Comparison of ENCODE assay signal across 27 cellular contexts in the genomic region with DNA sequence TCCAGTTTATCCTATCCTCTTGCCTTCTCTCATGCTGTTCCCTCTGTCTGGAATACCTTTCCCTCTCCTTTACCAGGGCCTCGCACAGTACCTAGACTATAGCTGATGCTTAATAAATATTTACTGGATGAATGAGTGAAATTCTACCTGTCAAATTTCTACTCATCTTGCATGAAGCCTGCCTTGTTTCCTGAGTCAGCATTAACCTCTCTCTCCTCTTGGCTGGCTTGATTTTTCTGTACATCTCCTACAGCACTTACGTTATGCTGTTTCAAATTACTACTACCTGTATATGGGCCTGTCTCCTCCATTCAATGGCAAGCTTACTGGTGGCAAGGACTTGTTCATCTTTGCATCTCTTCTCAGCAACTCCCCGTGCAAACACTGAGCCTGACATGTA.
"Had no signal": no experiment of that assay in that cellular context is flagged by ENCODE, and none has a peak within 500 bp of the region (broad histone marks: within the 10 kb centered on the region; RNA-seq: fewer than 3 reads in every experiment).

No MANE protein-coding gene starts in this region.

- H3K4me2 ChIP-seq: smooth muscle cell had no signal

- ATAC-seq: naive thymus-derived CD8-positive, alpha-beta T cell; natural killer cell treated with Interleukin-12 subunit alpha and Interleukin-12 subunit beta and Interleukin-15 and Interleukin-18, amount 100 ng/mL, for 72 hours; pancreas; right cardiac atrium; sciatic nerve; stimulated activated memory B cell treated with anti-CD40 and anti-IgM and Interleukin-4, amounts not matched to agents 10 μg/mL and 1 μg/mL and 100 μg/mL, for 72 hours; stimulated activated naive CD8-positive, alpha-beta T cell treated with anti-CD3 and anti-CD28 coated beads, Interleukin-15, amount 100 ng/mL, for 72 hours; stimulated activated naive CD8-positive, alpha-beta T cell treated with anti-CD3 and anti-CD28 coated beads, Interleukin-15, Interleukin-2, amounts not matched to agents 100 U/mL and 50 U/mL, for 24 hours; upper lobe of right lung had no signal

- H3K27me3 ChIP-seq: pancreas, testis, transverse colon, upper lobe of right lung, uterus had no signal

- H3K4me3 ChIP-seq: pancreas, prostate gland, skin epidermis, smooth muscle cell, spleen, suprapubic skin, testis, tibial artery, transverse colon, upper lobe of right lung, uterus had no signal

- H3K36me3 ChIP-seq: neutrophil, pancreas, prostate gland, spleen, suprapubic skin, tibial artery, transverse colon, upper lobe of right lung, uterus had no signal

- DNase-seq: naive thymus-derived CD8-positive, alpha-beta T cell; nephron progenitor cell; nucleus accumbens; pancreas; right cardiac atrium; spleen; stimulated activated CD4-positive, alpha-beta T cell treated with anti-CD3 and anti-CD28 coated beads, Interleukin-12 subunit alpha, Interleukin-12 subunit beta, amount 100 ng/mL, for 4 hours; stimulated activated CD4-positive, alpha-beta T cell treated with anti-CD3 and anti-CD28 coated beads, Interleukin-1b, Interleukin-23, amount 100 ng/mL, for 48 hours; stimulated activated CD4-positive, alpha-beta T cell treated with anti-CD3 and anti-CD28 coated beads, Interleukin-4, amount 100 ng/mL, for 1 hour; stimulated activated CD4-positive, alpha-beta T cell treated with anti-CD3 and anti-CD28 coated beads, Interleukin-4, amount 100 ng/mL, for 4 hours; stimulated activated CD8-positive, alpha-beta memory T cell treated with anti-CD3 and anti-CD28 coated beads, Interleukin-4, amount 100 ng/mL, for 48 hours; stimulated activated naive CD4-positive, alpha-beta T cell; stimulated activated naive CD8-positive, alpha-beta T cell treated with anti-CD3 and anti-CD28 coated beads, Interleukin-15, amount 100 ng/mL, for 72 hours; stimulated activated naive CD8-positive, alpha-beta T cell treated with anti-CD3 and anti-CD28 coated beads, Interleukin-15, Interleukin-2, amounts not matched to agents 100 U/mL and 50 U/mL, for 24 hours; testis; transverse colon; upper lobe of right lung; uterus had no signal

- H3K4me1 ChIP-seq: pancreas, prostate gland, spleen, suprapubic skin, testis, tibial artery, transverse colon, upper lobe of right lung, uterus had no signal

- H3K9me3 ChIP-seq: neutrophil, pancreas, prostate gland, spleen, suprapubic skin, testis, tibial artery, transverse colon, upper lobe of right lung, uterus had no signal

- FAIRE-seq: pancreas had no signal

- H3K27ac ChIP-seq: neutrophil, pancreas, prostate gland, skin epidermis, spleen, suprapubic skin, testis, tibial artery, transverse colon, upper lobe of right lung, uterus had no signal
